Comparison of ENCODE assay signal across 16 cellular contexts in the genomic region with DNA sequence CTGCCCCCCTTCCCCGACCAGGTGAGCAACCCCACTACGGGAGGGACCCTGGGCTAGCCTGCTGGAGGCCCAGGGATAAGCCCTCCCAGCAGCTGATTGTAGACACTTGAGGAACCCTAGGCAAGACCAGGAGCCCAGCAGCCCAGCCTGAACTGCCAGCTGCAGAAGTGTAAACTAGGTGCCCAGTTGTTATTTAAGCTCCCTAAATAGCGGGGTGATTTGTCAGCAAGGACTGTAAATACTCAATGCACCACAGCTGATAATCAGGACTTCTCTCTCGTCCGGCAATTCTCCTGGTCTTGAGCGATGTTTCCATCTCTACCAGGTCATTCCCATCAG. TPM values are rescaled to one million over a fixed set of nuclear protein-coding genes. Genes with fewer than 3 reads are reported as not detected.
DNase-seq lines count a peak whose midpoint lies in the region; ATAC-seq and TF ChIP-seq lines count a peak whose summit lies in the region.
"Had no signal": no experiment of that assay in that cellular context is flagged by ENCODE, and none has a peak within 500 bp of the region (broad histone marks: within the 10 kb centered on the region; RNA-seq: fewer than 3 reads in every experiment).

No MANE protein-coding gene starts in this region.

- H3K4me3 ChIP-seq in thyroid gland (replicated peaks in 1 of 3) = no peak overlapping the region
- H3K4me3 ChIP-seq: tibial artery had no signal

- no peak for DNase-seq in activated T-cell treated with anti-CD3 and anti-CD28 coated beads, Interleukin-2, amount 50 U/mL, for 24 hours
- no peak for DNase-seq in activated T-cell treated with anti-CD3 and anti-CD28 coated beads, Interleukin-2, amount 50 U/mL, for 48 hours
- DNase-seq in effector memory CD8-positive, alpha-beta T cell = no peak
- DNase-seq in naive B cell = no peak
- DNase-seq in thyroid gland = no peak
- no peak for DNase-seq in globus pallidus (ENCODE audit: low spot score)
- no peak for DNase-seq in DMS79 treated with DMSO at 0.1 percent for 48 hours (lab: John Stamatoyannopoulos, UW)
- no peak for DNase-seq in C1 segment of cervical spinal cord (lab: John Stamatoyannopoulos, UW)
- DNase-seq: ACHN; activated T-cell treated with anti-CD3 and anti-CD28 coated beads for 4 hours; amniotic stem cell; effector CD8-positive, alpha-beta T cell; islet precursor cell; NCI-H2029 had no signal

- H3K9me3 ChIP-seq in thyroid gland = no peaks in the 10 kb centered on the region
- H3K9me3 ChIP-seq: tibial artery had no signal

- H3K27ac Mint-ChIP-seq in activated T-cell treated with anti-CD3 and anti-CD28 coated beads, Interleukin-2, amount 50 U/mL, for 24 hours = peak overlapping the region; percentile 28
- H3K27ac Mint-ChIP-seq in effector memory CD8-positive, alpha-beta T cell = peak overlapping the region; percentile 78 to 93
- peak overlapping the region in 5 of 6 donors; percentile 57 to 87 (median 82) for H3K27ac Mint-ChIP-seq in naive B cell

- TF ChIP-seq POLR2A in thyroid gland (IDR thresholded peaks at IDR 0.05) = no peak

- peaks cover 33 to 49% of the 10 kb centered on the region in 2 donors for H3K4me1 ChIP-seq in thyroid gland

- no peaks in the 10 kb centered on the region for H3K27me3 ChIP-seq in thyroid gland
- H3K27me3 ChIP-seq: tibial artery had no signal

- TF ChIP-seq CTCF in thyroid gland (IDR thresholded peaks at IDR 0.05) = no peak

- 79 to 92% methylated on average over 6 of the region's 6 CpGs for WGBS in thyroid gland, 2 donors

- H3K27ac ChIP-seq in thyroid gland = peak overlapping the region in 2 of 3 donors; percentile 67 to 73

- H3K27me3 Mint-ChIP-seq in activated T-cell treated with anti-CD3 and anti-CD28 coated beads, Interleukin-2, amount 50 U/mL, for 24 hours = no peaks in the 10 kb centered on the region
- no peaks in the 10 kb centered on the region for H3K27me3 Mint-ChIP-seq in effector memory CD8-positive, alpha-beta T cell
- H3K27me3 Mint-ChIP-seq in naive B cell = no peaks in the 10 kb centered on the region

- ATAC-seq in effector memory CD8-positive, alpha-beta T cell (replicated peaks) = no peak
- ATAC-seq in naive B cell (ENCODE audit: low read depth in 2 of 2) = no peak
- ATAC-seq: HCT116 had no signal

- H3K9me3 Mint-ChIP-seq in activated T-cell treated with anti-CD3 and anti-CD28 coated beads, Interleukin-2, amount 50 U/mL, for 24 hours = no peaks in the 10 kb centered on the region
- H3K9me3 Mint-ChIP-seq in effector memory CD8-positive, alpha-beta T cell = no peaks in the 10 kb centered on the region
- peaks cover 0 to 1% (median 0%) of the 10 kb centered on the region in 7 donors for H3K9me3 Mint-ChIP-seq in naive B cell

- H3K4me1 Mint-ChIP-seq in activated T-cell treated with anti-CD3 and anti-CD28 coated beads, Interleukin-2, amount 50 U/mL, for 24 hours (ENCODE audit: low read depth) = peaks cover 89% of the 10 kb centered on the region
- H3K4me1 Mint-ChIP-seq in effector memory CD8-positive, alpha-beta T cell (ENCODE audit: low read depth in 2 of 2) = peaks cover 68 to 74% of the 10 kb centered on the region in 2 donors
- H3K4me1 Mint-ChIP-seq in naive B cell = peaks cover 89 to 95% (median 90%) of the 10 kb centered on the region in 3 donors

- no peaks in the 10 kb centered on the region for H3K36me3 ChIP-seq in thyroid gland
- H3K36me3 ChIP-seq: tibial artery had no signal

- no peak overlapping the region for H3K4me3 Mint-ChIP-seq in activated T-cell treated with anti-CD3 and anti-CD28 coated beads, Interleukin-2, amount 50 U/mL, for 24 hours
- peak overlapping the region; percentile 14 to 24 for H3K4me3 Mint-ChIP-seq in effector memory CD8-positive, alpha-beta T cell
- peak overlapping the region in 4 of 8 donors; percentile 6 to 72 (median 42) for H3K4me3 Mint-ChIP-seq in naive B cell

- intact Hi-C loops in thyroid gland (cut with DNase I) = loop anchor here (5.0 kb wide), 1 partner anchor 91 kb away; no protein-coding TSS in a partner anchor

- H3K36me3 Mint-ChIP-seq in activated T-cell treated with anti-CD3 and anti-CD28 coated beads, Interleukin-2, amount 50 U/mL, for 24 hours (ENCODE audit: low read depth) = peaks cover 16% of the 10 kb centered on the region
- H3K36me3 Mint-ChIP-seq in effector memory CD8-positive, alpha-beta T cell (ENCODE audit: insufficient read depth) = peaks cover 18% of the 10 kb centered on the region
- peaks cover 0 to 14% of the 10 kb centered on the region in 2 donors for H3K36me3 Mint-ChIP-seq in naive B cell

RNA-seq across cellular contexts. Expression of a gene that starts 41.2 kb away (rescaled TPM):
- polyA plus RNA-seq in naive B cell (ENCODE audit: low read depth in 6 of 6) = 10 to 100 TPM in 2 of 6 donors, 1 to 10 TPM in 4; 3.4 to 21.1 (median 7.9) TPM
- total RNA-seq in thyroid gland = 10 to 100 TPM; 39.6 to 52.5 (median 44.9) TPM

Comparison
In these comparisons a context has a peak if more than half of its experiments do, and no peak if none do; other contexts are left out.
1. H3K27ac Mint-ChIP-seq: peak in every context shown above with its lines; median percentile 86 in effector memory CD8-positive, alpha-beta T cell; 82 in naive B cell; 28 in activated T-cell treated with anti-CD3 and anti-CD28 coated beads, Interleukin-2, amount 50 U/mL, for 24 hours.